ENCODE assay signal across 28 cellular contexts in genomic region chr3:131007256-131007655, GRCh38.
"Had no signal": no experiment of that assay in that cellular context is flagged by ENCODE, and none has a peak within 500 bp of the region (broad histone marks: within the 10 kb centered on the region; RNA-seq: fewer than 3 reads in every experiment).

No MANE protein-coding gene starts in this region.

- H3K4me3 ChIP-seq: adrenal gland, cardiac muscle cell, colonic mucosa, SJCRH30, SK-N-MC had no signal

- H3K27me3 Mint-ChIP-seq: activated CD4-positive, alpha-beta T cell treated with anti-CD3 and anti-CD28 coated beads for 36 hours; activated CD4-positive, alpha-beta T cell treated with anti-CD3 and anti-CD28 coated beads, Interleukin-2, amount 10 ng/mL, durations not matched to agents 7 days and 5 days; activated T-cell treated with anti-CD3 and anti-CD28 coated beads, Interleukin-2, amount 50 U/mL, for 24 hours; central memory CD8-positive, alpha-beta T cell had no signal

- H3K27me3 ChIP-seq: adrenal gland, cardiac muscle cell, colonic mucosa, SJCRH30 had no signal

- H3K9me3 ChIP-seq: adrenal gland, colonic mucosa, SJCRH30 had no signal

- H3K4me3 Mint-ChIP-seq: activated CD4-positive, alpha-beta T cell treated with anti-CD3 and anti-CD28 coated beads for 36 hours; activated CD4-positive, alpha-beta T cell treated with anti-CD3 and anti-CD28 coated beads, Interleukin-2, amount 10 ng/mL, durations not matched to agents 7 days and 5 days; activated CD8-positive, alpha-beta T cell treated with anti-CD3 and anti-CD28 coated beads, Interleukin-2, amount 10 ng/mL, durations not matched to agents 7 days and 5 days; activated naive CD4-positive, alpha-beta T cell treated with anti-CD3 and anti-CD28 coated beads for 36 hours; activated T-cell treated with anti-CD3 and anti-CD28 coated beads, Interleukin-2, amount 50 U/mL, for 24 hours; central memory CD8-positive, alpha-beta T cell had no signal

- H3K4me2 ChIP-seq: KMS-11 had no signal

- DNase-seq: activated CD4-positive, alpha-beta T cell treated with anti-CD3 and anti-CD28 coated beads for 36 hours; activated CD4-positive, alpha-beta T cell treated with anti-CD3 and anti-CD28 coated beads, Interleukin-2, amount 10 ng/mL, durations not matched to agents 7 days and 5 days; activated CD4-positive, alpha-beta T cell treated with anti-CD3 and anti-CD28 coated beads, Interleukin-2, amount 50 U/mL, for 48 hours; activated CD8-positive, alpha-beta T cell treated with anti-CD3 and anti-CD28 coated beads, Interleukin-2, amount 10 ng/mL, durations not matched to agents 7 days and 5 days; activated gamma-delta T cell treated with Interleukin-2 at 50 U/mL for 16 hours; activated naive CD4-positive, alpha-beta T cell treated with anti-CD3 and anti-CD28 coated beads for 36 hours; activated T-cell treated with anti-CD3 and anti-CD28 coated beads, Interleukin-2, amount 50 U/mL, for 24 hours; adrenal gland; colonic mucosa; NCI-H1105; NCI-H1417 treated with DMSO at 0.1 percent for 48 hours; NCI-H187; NCI-H2029 treated with DMSO at 0.1 percent for 48 hours; NCI-H2107; NCI-H2171; NCI-H510A; NCI-H748 treated with DMSO at 0.1 percent for 48 hours; NK-92 treated with Interleukin-12 subunit alpha and Interleukin-12 subunit beta, amount 100 ng/mL, for 24 hours; SHP77; SJCRH30; T1000 had no signal

- H3K27ac Mint-ChIP-seq: activated CD4-positive, alpha-beta T cell treated with anti-CD3 and anti-CD28 coated beads for 36 hours; activated CD4-positive, alpha-beta T cell treated with anti-CD3 and anti-CD28 coated beads, Interleukin-2, amount 10 ng/mL, durations not matched to agents 7 days and 5 days; activated CD8-positive, alpha-beta T cell treated with anti-CD3 and anti-CD28 coated beads, Interleukin-2, amount 10 ng/mL, durations not matched to agents 7 days and 5 days; activated naive CD4-positive, alpha-beta T cell treated with anti-CD3 and anti-CD28 coated beads for 36 hours; activated T-cell treated with anti-CD3 and anti-CD28 coated beads, Interleukin-2, amount 50 U/mL, for 24 hours; activated T-helper 2 cell treated with anti-CD3 and anti-CD28 coated beads, Interferon-gamma antibody, Interleukin-2, Interleukin-4, amounts not matched to agents 10 μg/mL and 5 μg/mL and 100 μg/mL, durations not matched to agents 14 hours and 24 hours and 36 hours had no signal

- H3K36me3 ChIP-seq: colonic mucosa had no signal

- H3K27ac ChIP-seq: adrenal gland, cardiac muscle cell, colonic mucosa, KMS-11, SJCRH30, SK-N-MC had no signal

- ATAC-seq: activated CD4-positive, alpha-beta T cell treated with anti-CD3 and anti-CD28 coated beads for 36 hours; activated CD8-positive, alpha-beta T cell treated with anti-CD3 and anti-CD28 coated beads, Interleukin-2, amount 10 ng/mL, durations not matched to agents 7 days and 5 days; activated naive CD4-positive, alpha-beta T cell treated with anti-CD3 and anti-CD28 coated beads, Interleukin-2, amount 50 U/mL, for 72 hours; Panc1 had no signal

- H3K9me3 Mint-ChIP-seq: activated CD4-positive, alpha-beta T cell treated with anti-CD3 and anti-CD28 coated beads, Interleukin-2, amount 10 ng/mL, durations not matched to agents 7 days and 5 days; activated naive CD4-positive, alpha-beta T cell treated with anti-CD3 and anti-CD28 coated beads for 36 hours; activated naive CD4-positive, alpha-beta T cell treated with anti-CD3 and anti-CD28 coated beads, Interleukin-2, amount 50 U/mL, for 72 hours; activated T-cell treated with anti-CD3 and anti-CD28 coated beads, Interleukin-2, amount 50 U/mL, for 24 hours; activated T-helper 2 cell treated with anti-CD3 and anti-CD28 coated beads, Interferon-gamma antibody, Interleukin-2, Interleukin-4, amounts not matched to agents 10 μg/mL and 5 μg/mL and 100 μg/mL, durations not matched to agents 14 hours and 24 hours and 36 hours; central memory CD8-positive, alpha-beta T cell had no signal

- H3K4me1 ChIP-seq: adrenal gland, colonic mucosa, SJCRH30 had no signal
